ENCODE assay signal across 1 cellular context in the genomic region with DNA sequence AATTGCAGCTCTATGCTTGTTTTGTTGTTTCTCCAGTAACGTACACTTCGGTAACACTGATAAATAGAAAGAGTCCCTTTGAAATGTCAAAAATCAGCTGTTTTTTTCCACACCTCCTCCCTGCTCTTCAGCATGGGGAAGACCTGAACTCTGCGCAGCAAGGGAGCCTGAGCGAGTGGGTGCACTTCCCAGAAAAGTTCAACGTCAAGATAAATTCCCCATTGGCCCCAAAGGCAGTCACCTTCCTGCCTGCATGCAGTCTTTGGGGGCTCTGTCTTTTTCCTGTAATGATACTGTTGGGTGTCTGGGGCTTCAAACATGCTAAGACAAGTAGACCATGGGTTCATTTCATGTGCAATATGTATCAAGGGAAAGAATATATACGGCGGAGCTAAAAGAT.
TF ChIP-seq lines count a peak whose summit lies in the region.

No MANE protein-coding gene starts in this region.

TF ChIP-seq in GM23338, 12 proteins besides CTCF, POLR2A, EP300 and RAD21 (continued from another document):
- TF ChIP-seq, protein P1, sequence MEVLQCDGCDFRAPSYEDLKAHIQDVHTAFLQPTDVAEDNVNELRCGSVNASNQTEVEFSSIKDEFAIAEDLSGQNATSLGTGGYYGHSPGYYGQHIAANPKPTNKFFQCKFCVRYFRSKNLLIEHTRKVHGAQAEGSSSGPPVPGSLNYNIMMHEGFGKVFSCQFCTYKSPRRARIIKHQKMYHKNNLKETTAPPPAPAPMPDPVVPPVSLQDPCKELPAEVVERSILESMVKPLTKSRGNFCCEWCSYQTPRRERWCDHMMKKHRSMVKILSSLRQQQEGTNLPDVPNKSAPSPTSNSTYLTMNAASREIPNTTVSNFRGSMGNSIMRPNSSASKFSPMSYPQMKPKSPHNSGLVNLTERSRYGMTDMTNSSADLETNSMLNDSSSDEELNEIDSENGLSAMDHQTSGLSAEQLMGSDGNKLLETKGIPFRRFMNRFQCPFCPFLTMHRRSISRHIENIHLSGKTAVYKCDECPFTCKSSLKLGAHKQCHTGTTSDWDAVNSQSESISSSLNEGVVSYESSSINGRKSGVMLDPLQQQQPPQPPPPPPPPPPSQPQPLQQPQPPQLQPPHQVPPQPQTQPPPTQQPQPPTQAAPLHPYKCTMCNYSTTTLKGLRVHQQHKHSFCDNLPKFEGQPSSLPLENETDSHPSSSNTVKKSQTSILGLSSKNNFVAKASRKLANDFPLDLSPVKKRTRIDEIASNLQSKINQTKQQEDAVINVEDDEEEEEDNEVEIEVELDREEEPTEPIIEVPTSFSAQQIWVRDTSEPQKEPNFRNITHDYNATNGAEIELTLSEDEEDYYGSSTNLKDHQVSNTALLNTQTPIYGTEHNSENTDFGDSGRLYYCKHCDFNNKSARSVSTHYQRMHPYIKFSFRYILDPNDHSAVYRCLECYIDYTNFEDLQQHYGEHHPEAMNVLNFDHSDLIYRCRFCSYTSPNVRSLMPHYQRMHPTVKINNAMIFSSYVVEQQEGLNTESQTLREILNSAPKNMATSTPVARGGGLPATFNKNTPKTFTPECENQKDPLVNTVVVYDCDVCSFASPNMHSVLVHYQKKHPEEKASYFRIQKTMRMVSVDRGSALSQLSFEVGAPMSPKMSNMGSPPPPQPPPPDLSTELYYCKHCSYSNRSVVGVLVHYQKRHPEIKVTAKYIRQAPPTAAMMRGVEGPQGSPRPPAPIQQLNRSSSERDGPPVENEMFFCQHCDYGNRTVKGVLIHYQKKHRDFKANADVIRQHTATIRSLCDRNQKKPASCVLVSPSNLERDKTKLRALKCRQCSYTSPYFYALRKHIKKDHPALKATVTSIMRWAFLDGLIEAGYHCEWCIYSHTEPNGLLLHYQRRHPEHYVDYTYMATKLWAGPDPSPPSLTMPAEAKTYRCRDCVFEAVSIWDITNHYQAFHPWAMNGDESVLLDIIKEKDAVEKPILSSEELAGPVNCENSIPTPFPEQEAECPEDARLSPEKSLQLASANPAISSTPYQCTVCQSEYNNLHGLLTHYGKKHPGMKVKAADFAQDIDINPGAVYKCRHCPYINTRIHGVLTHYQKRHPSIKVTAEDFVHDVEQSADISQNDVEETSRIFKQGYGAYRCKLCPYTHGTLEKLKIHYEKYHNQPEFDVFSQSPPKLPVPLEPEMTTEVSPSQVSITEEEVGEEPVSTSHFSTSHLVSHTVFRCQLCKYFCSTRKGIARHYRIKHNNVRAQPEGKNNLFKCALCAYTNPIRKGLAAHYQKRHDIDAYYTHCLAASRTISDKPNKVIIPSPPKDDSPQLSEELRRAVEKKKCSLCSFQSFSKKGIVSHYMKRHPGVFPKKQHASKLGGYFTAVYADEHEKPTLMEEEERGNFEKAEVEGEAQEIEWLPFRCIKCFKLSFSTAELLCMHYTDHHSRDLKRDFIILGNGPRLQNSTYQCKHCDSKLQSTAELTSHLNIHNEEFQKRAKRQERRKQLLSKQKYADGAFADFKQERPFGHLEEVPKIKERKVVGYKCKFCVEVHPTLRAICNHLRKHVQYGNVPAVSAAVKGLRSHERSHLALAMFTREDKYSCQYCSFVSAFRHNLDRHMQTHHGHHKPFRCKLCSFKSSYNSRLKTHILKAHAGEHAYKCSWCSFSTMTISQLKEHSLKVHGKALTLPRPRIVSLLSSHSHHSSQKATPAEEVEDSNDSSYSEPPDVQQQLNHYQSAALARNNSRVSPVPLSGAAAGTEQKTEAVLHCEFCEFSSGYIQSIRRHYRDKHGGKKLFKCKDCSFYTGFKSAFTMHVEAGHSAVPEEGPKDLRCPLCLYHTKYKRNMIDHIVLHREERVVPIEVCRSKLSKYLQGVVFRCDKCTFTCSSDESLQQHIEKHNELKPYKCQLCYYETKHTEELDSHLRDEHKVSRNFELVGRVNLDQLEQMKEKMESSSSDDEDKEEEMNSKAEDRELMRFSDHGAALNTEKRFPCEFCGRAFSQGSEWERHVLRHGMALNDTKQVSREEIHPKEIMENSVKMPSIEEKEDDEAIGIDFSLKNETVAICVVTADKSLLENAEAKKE (CRISPR knock-in tag; IDR thresholded peaks at IDR 0.05): no peak
- TF ChIP-seq ZNF331 (CRISPR knock-in tag; IDR thresholded peaks at IDR 0.05; ENCODE audit: low read depth) (no peak), POLR2AphosphoS5 (IDR thresholded peaks at IDR 0.05; ENCODE audit: low read depth) (no peak), ZNF114 (CRISPR knock-in tag; IDR thresholded peaks at IDR 0.05) (no peak), EZH2 (IDR thresholded peaks at IDR 0.05; ENCODE audit: low read depth, unreplicated experiment) (no peak), EZH2phosphoT487 (IDR thresholded peaks at IDR 0.05; ENCODE audit: unreplicated experiment) (no peak), JUNB (IDR thresholded peaks at IDR 0.05; ENCODE audit: unreplicated experiment) (no peak), STAT1 (IDR thresholded peaks at IDR 0.05; ENCODE audit: unreplicated experiment) (no peak), NANOG (IDR thresholded peaks at IDR 0.05; ENCODE audit: borderline replicate concordance) (no peak)
- TF ChIP-seq, protein P2, sequence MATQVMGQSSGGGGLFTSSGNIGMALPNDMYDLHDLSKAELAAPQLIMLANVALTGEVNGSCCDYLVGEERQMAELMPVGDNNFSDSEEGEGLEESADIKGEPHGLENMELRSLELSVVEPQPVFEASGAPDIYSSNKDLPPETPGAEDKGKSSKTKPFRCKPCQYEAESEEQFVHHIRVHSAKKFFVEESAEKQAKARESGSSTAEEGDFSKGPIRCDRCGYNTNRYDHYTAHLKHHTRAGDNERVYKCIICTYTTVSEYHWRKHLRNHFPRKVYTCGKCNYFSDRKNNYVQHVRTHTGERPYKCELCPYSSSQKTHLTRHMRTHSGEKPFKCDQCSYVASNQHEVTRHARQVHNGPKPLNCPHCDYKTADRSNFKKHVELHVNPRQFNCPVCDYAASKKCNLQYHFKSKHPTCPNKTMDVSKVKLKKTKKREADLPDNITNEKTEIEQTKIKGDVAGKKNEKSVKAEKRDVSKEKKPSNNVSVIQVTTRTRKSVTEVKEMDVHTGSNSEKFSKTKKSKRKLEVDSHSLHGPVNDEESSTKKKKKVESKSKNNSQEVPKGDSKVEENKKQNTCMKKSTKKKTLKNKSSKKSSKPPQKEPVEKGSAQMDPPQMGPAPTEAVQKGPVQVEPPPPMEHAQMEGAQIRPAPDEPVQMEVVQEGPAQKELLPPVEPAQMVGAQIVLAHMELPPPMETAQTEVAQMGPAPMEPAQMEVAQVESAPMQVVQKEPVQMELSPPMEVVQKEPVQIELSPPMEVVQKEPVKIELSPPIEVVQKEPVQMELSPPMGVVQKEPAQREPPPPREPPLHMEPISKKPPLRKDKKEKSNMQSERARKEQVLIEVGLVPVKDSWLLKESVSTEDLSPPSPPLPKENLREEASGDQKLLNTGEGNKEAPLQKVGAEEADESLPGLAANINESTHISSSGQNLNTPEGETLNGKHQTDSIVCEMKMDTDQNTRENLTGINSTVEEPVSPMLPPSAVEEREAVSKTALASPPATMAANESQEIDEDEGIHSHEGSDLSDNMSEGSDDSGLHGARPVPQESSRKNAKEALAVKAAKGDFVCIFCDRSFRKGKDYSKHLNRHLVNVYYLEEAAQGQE (IDR thresholded peaks at IDR 0.05; ENCODE audit: unreplicated experiment): no peak
- TF ChIP-seq, protein P3, sequence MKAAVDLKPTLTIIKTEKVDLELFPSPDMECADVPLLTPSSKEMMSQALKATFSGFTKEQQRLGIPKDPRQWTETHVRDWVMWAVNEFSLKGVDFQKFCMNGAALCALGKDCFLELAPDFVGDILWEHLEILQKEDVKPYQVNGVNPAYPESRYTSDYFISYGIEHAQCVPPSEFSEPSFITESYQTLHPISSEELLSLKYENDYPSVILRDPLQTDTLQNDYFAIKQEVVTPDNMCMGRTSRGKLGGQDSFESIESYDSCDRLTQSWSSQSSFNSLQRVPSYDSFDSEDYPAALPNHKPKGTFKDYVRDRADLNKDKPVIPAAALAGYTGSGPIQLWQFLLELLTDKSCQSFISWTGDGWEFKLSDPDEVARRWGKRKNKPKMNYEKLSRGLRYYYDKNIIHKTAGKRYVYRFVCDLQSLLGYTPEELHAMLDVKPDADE (IDR thresholded peaks at IDR 0.05): no peak
